Comparison of ENCODE assay signal across 8 cellular contexts in genomic region chr3:37993067-37993809, GRCh38. TPM values are rescaled to one million over a fixed set of nuclear protein-coding genes. Genes with fewer than 3 reads are reported as not detected.
DNase-seq lines count a peak whose midpoint lies in the region; ATAC-seq and TF ChIP-seq lines count a peak whose summit lies in the region.

No MANE protein-coding gene starts in this region.

- DNase-seq in CD14-positive monocyte (ENCODE audit: low spot score): peak; percentile 16
- no peak for DNase-seq in MM.1S
- no peak for DNase-seq in effector memory CD8-positive, alpha-beta T cell
- no peak for DNase-seq in neural crest cell (ENCODE audit: low read depth, low spot score)
- no peak for DNase-seq in cortex of kidney (lab: John Stamatoyannopoulos, UW)
- DNase-seq in SW480 (ENCODE audit: low spot score): no peak

- peak overlapping the region; percentile 92 to 97 for H3K4me3 Mint-ChIP-seq in CD14-positive monocyte
- H3K4me3 Mint-ChIP-seq in effector memory CD8-positive, alpha-beta T cell: peak overlapping the region; percentile 94 to 96
- peak overlapping the region; percentile 88 for H3K4me3 Mint-ChIP-seq in neural crest cell

- no peaks in the 10 kb centered on the region for H3K9me2 ChIP-seq in MM.1S (replicated peaks; ENCODE audit: insufficient read depth, low read length)

- peak overlapping the region; percentile 67 for H3K4me2 ChIP-seq in MM.1S (ENCODE audit: low read depth, low read length)

- H3K4me1 ChIP-seq in MM.1S (ENCODE audit: low read length): peaks cover 20% of the 10 kb centered on the region

- H4K20me1 ChIP-seq in MM.1S (ENCODE audit: insufficient read depth, low read length): no peaks in the 10 kb centered on the region

- no peaks in the 10 kb centered on the region for H3K79me2 ChIP-seq in MM.1S (ENCODE audit: low read length)

- peak overlapping the region; percentile 86 for H3K4me3 ChIP-seq in MM.1S (ENCODE audit: low read length)

- no peaks in the 10 kb centered on the region for H3K9me3 ChIP-seq in MM.1S (replicated peaks; ENCODE audit: insufficient read depth, low read length)

- no peaks in the 10 kb centered on the region for H3K9me3 Mint-ChIP-seq in CD14-positive monocyte
- no peaks in the 10 kb centered on the region for H3K9me3 Mint-ChIP-seq in effector memory CD8-positive, alpha-beta T cell
- H3K9me3 Mint-ChIP-seq in neural crest cell: no peaks in the 10 kb centered on the region

- peak overlapping the region; percentile 75; the same call in 1 of the 2 replicates for H3K9ac ChIP-seq in MM.1S (ENCODE audit: low read length)

- H3K36me3 Mint-ChIP-seq in CD14-positive monocyte: peaks cover 14 to 21% of the 10 kb centered on the region in 2 donors
- H3K36me3 Mint-ChIP-seq in effector memory CD8-positive, alpha-beta T cell (ENCODE audit: insufficient read depth): peaks cover 11% of the 10 kb centered on the region
- H3K36me3 Mint-ChIP-seq in neural crest cell (ENCODE audit: low read depth): no peaks in the 10 kb centered on the region

- intact Hi-C loops in CD14-positive monocyte (cut with micrococcal nuclease): no loop called here

- no peaks in the 10 kb centered on the region; the same call in 1 of the 2 replicates for H3K27me3 ChIP-seq in MM.1S (replicated peaks; ENCODE audit: insufficient read depth, low read length)

- H3K4me1 Mint-ChIP-seq in CD14-positive monocyte (peaks cover 63% of the 10 kb centered on the region), neural crest cell (peaks cover 30% of the 10 kb centered on the region)
- peaks cover 40 to 42% of the 10 kb centered on the region in 2 donors for H3K4me1 Mint-ChIP-seq in effector memory CD8-positive, alpha-beta T cell (ENCODE audit: low read depth in 2 of 2)

- H2AFZ ChIP-seq in MM.1S (ENCODE audit: low read length): peak overlapping the region; percentile 96

- H3K27ac Mint-ChIP-seq in CD14-positive monocyte (peak overlapping the region; percentile 95 to 99 (median 97)), neural crest cell (ENCODE audit: unreplicated experiment) (no peak overlapping the region)
- peak overlapping the region; percentile 96 to 97 for H3K27ac Mint-ChIP-seq in effector memory CD8-positive, alpha-beta T cell

- ATAC-seq in effector memory CD8-positive, alpha-beta T cell (replicated peaks): no peak
- ATAC-seq in GM19467 (IDR thresholded peaks at IDR 0.05; ENCODE audit: unreplicated experiment): no peak
- ATAC-seq in HG03571 (IDR thresholded peaks at IDR 0.05; ENCODE audit: unreplicated experiment): no peak

- 0 out of 2 replicates have a peak, but pooled peaks cover 5% of the 10 kb centered on the region for H3F3A ChIP-seq in MM.1S (ENCODE audit: insufficient read depth, low read length)

- no peaks in the 10 kb centered on the region for H3K36me3 ChIP-seq in MM.1S (replicated peaks; ENCODE audit: insufficient read depth, low read length)

- no peak overlapping the region for H3K27ac ChIP-seq in MM.1S (ENCODE audit: low read length)

- TF ChIP-seq CTCF in CD14-positive monocyte (IDR thresholded peaks at IDR 0.05): no peak
- no peak for TF ChIP-seq CTCF in MM.1S (IDR thresholded peaks at IDR 0.05; ENCODE audit: low read length)
- TF ChIP-seq CTCF in neural crest cell (conservative IDR thresholded peaks at IDR 0.05): no peak

- H3K27me3 Mint-ChIP-seq in CD14-positive monocyte (ENCODE audit: low read depth in 3 of 3): peaks cover 2 to 6% (median 2%) of the 10 kb centered on the region in 3 donors
- H3K27me3 Mint-ChIP-seq in effector memory CD8-positive, alpha-beta T cell: no peaks in the 10 kb centered on the region
- H3K27me3 Mint-ChIP-seq in neural crest cell (ENCODE audit: low read depth): peaks cover 4% of the 10 kb centered on the region

RNA-seq across cellular contexts. Expression of gene VILL, which starts 2.7 kb away (rescaled TPM):
- polyA plus RNA-seq in CD14-positive monocyte: 1 to 10 TPM; 4.4 to 7.4 TPM
- 4.9 and 6.2 TPM in 2 replicates for total RNA-seq in neural crest cell

RNA-seq across cellular contexts. Expression of gene PLCD1, which starts 36.2 kb away (rescaled TPM):
- polyA plus RNA-seq in CD14-positive monocyte: 1 to 10 TPM; 4.1 to 6.0 TPM
- 36.9 and 37.2 TPM in 2 replicates for total RNA-seq in neural crest cell

RNA-seq across cellular contexts. Expression of gene DLEC1, which starts 45.8 kb away (rescaled TPM):
- under 1 TPM; 0.11 to 0.14 TPM for polyA plus RNA-seq in CD14-positive monocyte
- 1.1 and 1.3 TPM in 2 replicates for total RNA-seq in neural crest cell
